Comparison of ENCODE assay signal across 7 cellular contexts in the genomic region with DNA sequence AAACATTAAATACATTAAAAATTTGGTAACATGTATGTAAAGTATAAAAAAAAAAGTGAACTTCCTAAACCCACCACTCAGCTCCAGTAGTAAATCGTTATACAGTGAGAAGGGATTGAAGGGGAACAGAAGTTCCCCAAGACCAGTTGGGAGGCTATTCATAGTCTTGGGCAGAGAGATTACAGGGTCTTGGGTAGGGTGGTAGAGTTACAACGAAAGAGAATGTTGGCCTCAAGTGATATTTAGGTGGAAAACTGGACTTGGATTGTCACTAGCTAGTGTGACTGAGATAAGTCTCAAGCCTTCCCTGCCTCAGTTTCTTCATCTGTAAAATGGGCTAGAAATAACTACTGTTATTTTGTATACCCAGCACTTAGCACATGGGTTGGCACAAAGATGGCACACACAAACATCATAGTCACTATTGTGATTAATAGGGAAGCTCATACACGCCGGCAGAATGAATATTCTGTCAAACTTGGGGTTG. TPM values are rescaled to one million over a fixed set of nuclear protein-coding genes. Genes with fewer than 3 reads are reported as not detected.
DNase-seq lines count a peak whose midpoint lies in the region; ATAC-seq, FAIRE-seq and TF ChIP-seq lines count a peak whose summit lies in the region.

No MANE protein-coding gene starts in this region.

- H3K36me3 Mint-ChIP-seq in HFFc6 (ENCODE audit: low read depth) = peaks cover 7% of the 10 kb centered on the region
- H3K36me3 Mint-ChIP-seq in activated CD8-positive, alpha-beta T cell treated with anti-CD3 and anti-CD28 coated beads for 36 hours (ENCODE audit: low read depth) = peaks cover 24% of the 10 kb centered on the region

- peak; percentile 33; the same call in 1 of the 2 replicates for TF ChIP-seq CTCF in HFFc6 (IDR thresholded peaks at IDR 0.05)
- no peak for TF ChIP-seq CTCF in activated CD8-positive, alpha-beta T cell treated with anti-CD3 and anti-CD28 coated beads for 36 hours (IDR thresholded peaks at IDR 0.05)

- H3K4me1 ChIP-seq in iPS-20b (ENCODE audit: insufficient read depth, low read length) = peaks cover 6% of the 10 kb centered on the region
- H3K4me1 ChIP-seq in stomach smooth muscle (ENCODE audit: control insufficient read depth, insufficient read depth, low read length) = peaks cover 11% of the 10 kb centered on the region

- intact Hi-C loops in activated CD8-positive, alpha-beta T cell treated with anti-CD3 and anti-CD28 coated beads for 36 hours (cut with micrococcal nuclease) = no loop called here

- no peak for FAIRE-seq in RCC 7860 (lab: Jason Lieb, UNC)

- H3K9me3 ChIP-seq in iPS-20b (ENCODE audit: insufficient read depth, low read depth, low read length) (no peaks in the 10 kb centered on the region), stomach smooth muscle (ENCODE audit: control insufficient read depth in 2 of 2, low read length in 2 of 2) (no peaks in the 10 kb centered on the region)

- POLR2A ChIA-PET in activated CD8-positive, alpha-beta T cell treated with anti-CD3 and anti-CD28 coated beads for 36 hours (lab: Charles Lee) = interaction anchor here (0.6 to 4.9 kb wide), 15 partner anchors 9 to 604 kb away, joined by 3 to 42 read pairs (median 4); a partner anchor contains a TSS

- peaks cover 42% of the 10 kb centered on the region for H3K4me1 Mint-ChIP-seq in HFFc6 (ENCODE audit: low read depth)
- peaks cover 30% of the 10 kb centered on the region for H3K4me1 Mint-ChIP-seq in activated CD8-positive, alpha-beta T cell treated with anti-CD3 and anti-CD28 coated beads for 36 hours (ENCODE audit: low read depth)

- H3K36me3 ChIP-seq in iPS-20b (ENCODE audit: insufficient read depth, low read depth, low read length) (peaks cover 5% of the 10 kb centered on the region), stomach smooth muscle (ENCODE audit: control insufficient read depth in 2 of 2, insufficient read depth in 2 of 2, low read length in 2 of 2) (no peaks in the 10 kb centered on the region)

- H3K9me3 Mint-ChIP-seq in HFFc6 = no peaks in the 10 kb centered on the region
- no peaks in the 10 kb centered on the region for H3K9me3 Mint-ChIP-seq in activated CD8-positive, alpha-beta T cell treated with anti-CD3 and anti-CD28 coated beads for 36 hours

- H3K27me3 ChIP-seq in iPS-20b (ENCODE audit: insufficient read depth, low read length) (no peaks in the 10 kb centered on the region), stomach smooth muscle (ENCODE audit: control insufficient read depth in 1 of 2, insufficient read depth in 2 of 2, low read length in 2 of 2) (no peaks in the 10 kb centered on the region)

- H3K4me3 ChIP-seq in iPS-20b (ENCODE audit: low read length) (peak overlapping the region; percentile 72), stomach smooth muscle (ENCODE audit: low read length in 2 of 2) (peak overlapping the region; percentile 89 to 93)

- H3K9ac ChIP-seq in iPS-20b (ENCODE audit: low read depth, low read length) (peak overlapping the region; percentile 58; the same call in 1 of the 2 replicates), stomach smooth muscle (ENCODE audit: low read length in 2 of 2) (peak overlapping the region; percentile 64 to 68)

- H3K4me3 Mint-ChIP-seq in HFFc6 = peak overlapping the region; percentile 84
- peak overlapping the region; percentile 93 for H3K4me3 Mint-ChIP-seq in activated CD8-positive, alpha-beta T cell treated with anti-CD3 and anti-CD28 coated beads for 36 hours

- CTCF ChIA-PET in activated CD8-positive, alpha-beta T cell treated with anti-CD3 and anti-CD28 coated beads for 36 hours (lab: Charles Lee) = interaction anchor here (1.0 to 2.7 kb wide), 5 partner anchors 61 to 228 kb away, joined by 3 to 15 read pairs (median 6); a partner anchor contains a TSS

- peak overlapping the region; percentile 67 for H3K27ac Mint-ChIP-seq in HFFc6
- H3K27ac Mint-ChIP-seq in activated CD8-positive, alpha-beta T cell treated with anti-CD3 and anti-CD28 coated beads for 36 hours = peak overlapping the region; percentile 90

- ATAC-seq in activated CD8-positive, alpha-beta T cell treated with anti-CD3 and anti-CD28 coated beads for 36 hours = no peak

- DNase-seq in HFFc6 = no peak
- no peak for DNase-seq in activated CD8-positive, alpha-beta T cell treated with anti-CD3 and anti-CD28 coated beads for 36 hours
- no peak for DNase-seq in NCI-H2227 treated with DMSO at 0.1 percent for 48 hours (lab: John Stamatoyannopoulos, UW)
- DNase-seq in RCC 7860 (ENCODE audit: low spot score) = no peak
- DNase-seq in HT-29 (ENCODE audit: low spot score) = no peak

- no peak overlapping the region for H3K27ac ChIP-seq in iPS-20b (ENCODE audit: low read length)
- no peak overlapping the region for H3K27ac ChIP-seq in stomach smooth muscle (ENCODE audit: low read length)

- H3K27me3 Mint-ChIP-seq in HFFc6 (ENCODE audit: insufficient read depth) = no peaks in the 10 kb centered on the region; the same call in 1 of the 2 replicates
- no peaks in the 10 kb centered on the region for H3K27me3 Mint-ChIP-seq in activated CD8-positive, alpha-beta T cell treated with anti-CD3 and anti-CD28 coated beads for 36 hours

RNA-seq across cellular contexts. Expression of a gene that starts 0.4 kb away (rescaled TPM):
- 10 to 100 TPM; 19.0 to 24.6 (median 20.7) TPM for total RNA-seq in HFFc6 (2021; fragmentation: NEBNext Ultra II Directional; extraction: Animal tissue kit (Norgen Biotek cat#: 25700))
- total RNA-seq in activated CD8-positive, alpha-beta T cell treated with anti-CD3 and anti-CD28 coated beads for 36 hours = 10 to 100 TPM; 65.0 to 67.7 TPM
- 16.1 and 17.1 TPM in 2 replicates for total RNA-seq in HT-29 (2014; rRNA removed; shearing (Covaris generic))
